ENCODE assay signal across 7 cellular contexts in the genomic region with DNA sequence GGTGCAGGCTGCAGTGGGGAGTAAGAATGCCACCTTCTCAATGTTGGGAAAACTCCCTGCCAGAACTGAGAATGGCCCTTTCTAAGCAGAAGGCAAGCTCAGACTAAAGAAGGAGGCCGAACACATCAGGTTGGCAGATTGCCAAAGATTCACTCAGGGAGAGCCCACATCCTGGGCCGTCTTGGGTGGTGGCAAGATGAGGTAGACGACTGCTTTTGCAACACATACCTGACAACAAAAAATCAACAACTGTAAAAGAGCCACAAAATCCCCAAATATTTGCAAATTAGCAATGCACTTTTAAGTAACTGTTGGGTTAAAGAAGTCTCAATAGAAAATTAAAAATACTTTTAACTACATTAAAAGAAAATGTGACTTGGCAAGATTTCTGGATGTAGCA. TPM values are rescaled to one million over a fixed set of nuclear protein-coding genes. Genes with fewer than 3 reads are reported as not detected.
DNase-seq lines count a peak whose midpoint lies in the region; TF ChIP-seq lines count a peak whose summit lies in the region.
"Not testable (repeated sequence)": the region's sequence is repeated elsewhere in the genome, so short reads cannot be mapped to it uniquely, and the experiment has no call there.

No MANE protein-coding gene starts in this region.

- not testable (repeated sequence) for H2AFZ ChIP-seq in MM.1S (ENCODE audit: low read length)

- H4K20me1 ChIP-seq in MM.1S (ENCODE audit: insufficient read depth, low read length), result not testable (repeated sequence)

- not testable (repeated sequence) for H3F3A ChIP-seq in MM.1S (ENCODE audit: insufficient read depth, low read length)

- not testable (repeated sequence) for TF ChIP-seq CTCF in MM.1S (IDR thresholded peaks at IDR 0.05; ENCODE audit: low read length); epithelial cell of esophagus (IDR thresholded peaks at IDR 0.05; ENCODE audit: insufficient read depth, low read depth, low read length, missing control alignments); sigmoid colon (IDR thresholded peaks at IDR 0.05)

- not testable (repeated sequence) for H3K4me3 ChIP-seq in MM.1S (ENCODE audit: low read length); epithelial cell of esophagus (ENCODE audit: low read length); sigmoid colon

- not testable (repeated sequence) for H3K4me2 ChIP-seq in MM.1S (ENCODE audit: low read depth, low read length)

- not testable (repeated sequence) for TF ChIP-seq POLR2A in sigmoid colon (IDR thresholded peaks at IDR 0.05)

- WGBS in sigmoid colon, 2 donors, result 17 to 23% methylated on average over 3 of the region's 3 CpGs

- H3K9me2 ChIP-seq in MM.1S (replicated peaks; ENCODE audit: insufficient read depth, low read length), result not testable (repeated sequence)

- H3K9ac ChIP-seq in MM.1S (ENCODE audit: low read length), result not testable (repeated sequence)

- H3K4me1 ChIP-seq in MM.1S (ENCODE audit: low read length); sigmoid colon: not testable (repeated sequence)

- H3K9me3 ChIP-seq in MM.1S (replicated peaks; ENCODE audit: insufficient read depth, low read length); sigmoid colon: not testable (repeated sequence)

- not testable (repeated sequence) for H3K27me3 ChIP-seq in MM.1S (replicated peaks; ENCODE audit: insufficient read depth, low read length); sigmoid colon

- not testable (repeated sequence) for H3K79me2 ChIP-seq in MM.1S (ENCODE audit: low read length)

- H3K36me3 ChIP-seq in MM.1S (replicated peaks; ENCODE audit: insufficient read depth, low read length); sigmoid colon: not testable (repeated sequence)

- H3K27ac ChIP-seq in MM.1S (ENCODE audit: low read length); sigmoid colon: not testable (repeated sequence)

- intact Hi-C loops in sigmoid colon (cut with DNase I), result not testable (repeated sequence)

- DNase-seq in MM.1S (peak; percentile 25), T-helper 22 cell (ENCODE audit: low read depth) (peak; percentile 60), epithelial cell of esophagus (ENCODE audit: low read depth) (peak; percentile 49), sigmoid colon (peak; percentile 61)
- peak; percentile 10 to 31 (median 14) for DNase-seq in activated CD8-positive, alpha-beta memory T cell treated with anti-CD3 and anti-CD28 coated beads for 48 hours (ENCODE audit: low read depth in 2 of 3, low spot score in 2 of 3)
- peak; percentile 9 for DNase-seq in activated effector memory CD4-positive, alpha-beta T cell treated with Interleukin-2 at 50 U/mL for 16 hours
- peak; percentile 34 for DNase-seq in stimulated activated CD8-positive, alpha-beta memory T cell treated with anti-CD3 and anti-CD28 coated beads, Interleukin-12 subunit alpha, Interleukin-12 subunit beta, amount 100 ng/mL, for 4 hours (ENCODE audit: low read depth)

- TF ChIP-seq EP300 in sigmoid colon (IDR thresholded peaks at IDR 0.05), result not testable (repeated sequence)

RNA-seq across cellular contexts. Expression of a gene that starts 24.9 kb away (rescaled TPM):
- total RNA-seq in sigmoid colon, result 1 to 10 TPM; 1.2 to 6.6 (median 1.7) TPM
- 1 to 10 TPM in 1 of 3 donors, under 1 TPM in 2; 0.60 to 1.6 (median 0.73) TPM for polyA plus RNA-seq in sigmoid colon

RNA-seq across cellular contexts. Expression of a gene that starts 54.8 kb away (rescaled TPM):
- 1 to 10 TPM; 2.5 to 4.8 (median 3.6) TPM for total RNA-seq in sigmoid colon
- polyA plus RNA-seq in sigmoid colon, result 1 to 10 TPM in 1 of 3 donors, not detected in 2; 2.9 TPM

Comparison
In these comparisons a context has a peak if more than half of its experiments do, and no peak if none do; other contexts are left out.
1. DNase-seq: peak in every context shown above with its lines; median percentile 61 in sigmoid colon; 60 in T-helper 22 cell; 49 in epithelial cell of esophagus; 34 in stimulated activated CD8-positive, alpha-beta memory T cell treated with anti-CD3 and anti-CD28 coated beads, Interleukin-12 subunit alpha, Interleukin-12 subunit beta, amount 100 ng/mL, for 4 hours; 25 in MM.1S; 14 in activated CD8-positive, alpha-beta memory T cell treated with anti-CD3 and anti-CD28 coated beads for 48 hours; 9 in activated effector memory CD4-positive, alpha-beta T cell treated with Interleukin-2 at 50 U/mL for 16 hours.